29 cellular contexts compared by ENCODE assay signal in the genomic region with DNA sequence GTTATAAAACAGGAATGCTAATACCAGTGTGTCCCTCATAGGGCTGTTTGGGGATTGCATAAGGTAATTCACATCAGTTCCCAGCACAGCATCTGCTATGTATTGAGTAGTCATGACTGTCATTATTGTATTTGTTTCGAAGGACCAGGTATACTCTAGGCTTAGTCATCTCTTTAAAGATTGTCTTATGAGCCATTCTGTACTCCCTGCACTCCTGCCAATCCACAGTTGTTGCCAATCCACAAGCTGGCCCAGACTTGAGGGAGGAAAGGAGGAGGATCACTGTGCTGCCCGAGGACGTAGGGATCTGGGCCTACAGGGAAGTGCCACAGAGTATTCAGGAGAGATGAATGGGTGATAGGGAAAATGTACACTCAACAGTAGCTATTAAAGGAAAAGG.
A peak's percentile ranks its signal among the peaks of the same experiment; 100 is the strongest.
DNase-seq lines count a peak whose midpoint lies in the region; ATAC-seq, FAIRE-seq and TF ChIP-seq lines count a peak whose summit lies in the region.
"Had no signal": no experiment of that assay in that cellular context is flagged by ENCODE, and none has a peak within 500 bp of the region (broad histone marks: within the 10 kb centered on the region; RNA-seq: fewer than 3 reads in every experiment).

No MANE protein-coding gene starts in this region.

- H3K9ac ChIP-seq in HepG2 (ENCODE audit: insufficient read depth, low read depth, low read length) = no peak overlapping the region
- no peak overlapping the region for H3K9ac ChIP-seq in mammary epithelial cell (ENCODE audit: insufficient read depth, low read length)

- H3K4me3 ChIP-seq in HepG2 (replicated peaks in 1 of 3; ENCODE audit: insufficient read depth in 1 of 3, low read depth in 2 of 3, low read length in 3 of 3) (no peak overlapping the region), right lobe of liver (no peak overlapping the region), mammary epithelial cell (replicated peaks in 1 of 3; ENCODE audit: insufficient read depth in 1 of 3, low read depth in 2 of 3, low read length in 3 of 3) (no peak overlapping the region)
- H3K4me3 ChIP-seq: body of pancreas, heart left ventricle, right atrium auricular region, suprapubic skin had no signal

- no peaks in the 10 kb centered on the region for H3K4me1 Mint-ChIP-seq in activated T-helper 1 cell treated with anti-CD3 and anti-CD28 coated beads, Interleukin-12 subunit alpha, Interleukin-12 subunit beta, Interleukin-2, Interleukin-4 antibody, amounts not matched to agents 30 ng/mL and 10 ng/mL and 1 ng/mL, durations not matched to agents 14 hours and 24 hours and 36 hours (ENCODE audit: low read depth)
- H3K4me1 Mint-ChIP-seq: B cell; stimulated activated memory B cell treated with anti-CD40 and anti-IgM and Interleukin-4, amounts not matched to agents 10 μg/mL and 1 μg/mL and 100 μg/mL, for 72 hours had no signal

- H3K27ac ChIP-seq in HepG2 (ENCODE audit: extremely low read length, insufficient read depth, low read length) = no peak overlapping the region
- no peak overlapping the region for H3K27ac ChIP-seq in right lobe of liver
- peak overlapping the region; percentile 2 for H3K27ac ChIP-seq in mammary epithelial cell (ENCODE audit: insufficient read depth, low read depth, low read length)
- H3K27ac ChIP-seq in foreskin keratinocyte = no peak overlapping the region
- H3K27ac ChIP-seq: body of pancreas, heart left ventricle, right atrium auricular region, suprapubic skin had no signal

- H2AFZ ChIP-seq in HepG2 (ENCODE audit: low read length) (no peak overlapping the region), mammary epithelial cell (ENCODE audit: low read depth, low read length) (no peak overlapping the region)

- FAIRE-seq in HepG2 (lab: Jason Lieb, UNC) = no peak
- FAIRE-seq: GM18507 had no signal

- intact Hi-C loops in HepG2 (cut with micrococcal nuclease; ENCODE audit: unreplicated experiment) = no loop called here
- intact Hi-C loops in right lobe of liver (cut with DNase I) = no loop called here
- intact Hi-C loops in mammary epithelial cell (cut with micrococcal nuclease) = no loop called here
- intact Hi-C loops in activated T-helper 1 cell treated with anti-CD3 and anti-CD28 coated beads, Interleukin-12 subunit alpha, Interleukin-12 subunit beta, Interleukin-2, Interleukin-4 antibody, amounts not matched to agents 30 ng/mL and 10 ng/mL and 1 ng/mL, durations not matched to agents 14 hours and 24 hours and 36 hours (cut with micrococcal nuclease) = no loop called here

- H3K27me3 ChIP-seq in HepG2 (ENCODE audit: control insufficient read depth in 1 of 2, insufficient read depth in 2 of 2, low read length in 2 of 2) = no peaks in the 10 kb centered on the region
- H3K27me3 ChIP-seq in right lobe of liver = no peaks in the 10 kb centered on the region
- no peaks in the 10 kb centered on the region for H3K27me3 ChIP-seq in mammary epithelial cell (ENCODE audit: insufficient read depth, low read length)
- H3K27me3 ChIP-seq in foreskin keratinocyte = no peaks in the 10 kb centered on the region
- H3K27me3 ChIP-seq: body of pancreas, heart left ventricle, right atrium auricular region, suprapubic skin had no signal

- TF ChIP-seq EP300 in HepG2 (IDR thresholded peaks at IDR 0.05; ENCODE audit: low read depth in 2 of 2, low read length in 2 of 2) = no peak
- no peak for TF ChIP-seq EP300 in HepG2 (CRISPR knock-in tag; IDR thresholded peaks at IDR 0.05; ENCODE audit: borderline replicate concordance)

- H3K36me3 ChIP-seq in HepG2 (replicated peaks in 1 of 2; ENCODE audit: control insufficient read depth in 1 of 2, insufficient read depth in 2 of 2, low read length in 2 of 2) (peaks cover 0 to 13% of the 10 kb centered on the region in 2 experiments; a peak in 2 of 5 replicates), right lobe of liver (no peaks in the 10 kb centered on the region), mammary epithelial cell (ENCODE audit: insufficient read depth, low read length) (no peaks in the 10 kb centered on the region)
- H3K36me3 ChIP-seq: suprapubic skin had no signal

- TF ChIP-seq POLR2A in HepG2 (IDR thresholded peaks at IDR 0.05; ENCODE audit: insufficient read depth in 1 of 2, low read depth in 2 of 2, low read length in 2 of 2) = no peak
- no peak for TF ChIP-seq POLR2A in right lobe of liver (IDR thresholded peaks at IDR 0.05)

- POLR2A ChIA-PET in HepG2 (lab: Yijun Ruan, JAX) = no interaction called here

- H3K4me1 ChIP-seq in HepG2 (ENCODE audit: insufficient read depth, low read length) = peaks cover under 1% of the 10 kb centered on the region; the same call in 1 of the 2 replicates
- no peaks in the 10 kb centered on the region for H3K4me1 ChIP-seq in right lobe of liver
- H3K4me1 ChIP-seq in mammary epithelial cell (ENCODE audit: insufficient read depth, low read length) = peaks cover 19% of the 10 kb centered on the region
- H3K4me1 ChIP-seq in foreskin keratinocyte = peaks cover 18% of the 10 kb centered on the region
- H3K4me1 ChIP-seq: body of pancreas, right atrium auricular region had no signal

- no peak overlapping the region for H3K4me2 ChIP-seq in HepG2 (ENCODE audit: low read depth, low read length)
- no peak overlapping the region for H3K4me2 ChIP-seq in mammary epithelial cell (ENCODE audit: insufficient read depth, low read depth, low read length)

- dilution Hi-C loops in mammary epithelial cell (cut with HindIII; ENCODE audit: low sequenced_read_pairs) = no loop called here

- H3K27me3 Mint-ChIP-seq in activated T-helper 1 cell treated with anti-CD3 and anti-CD28 coated beads, Interleukin-12 subunit alpha, Interleukin-12 subunit beta, Interleukin-2, Interleukin-4 antibody, amounts not matched to agents 30 ng/mL and 10 ng/mL and 1 ng/mL, durations not matched to agents 14 hours and 24 hours and 36 hours (ENCODE audit: insufficient read depth) = no peaks in the 10 kb centered on the region
- H3K27me3 Mint-ChIP-seq: activated CD4-positive, alpha-beta memory T cell treated with anti-CD3 and anti-CD28 coated beads for 36 hours; activated naive CD8-positive, alpha-beta T cell treated with anti-CD3 and anti-CD28 coated beads for 36 hours; B cell; effector memory CD8-positive, alpha-beta T cell; naive thymus-derived CD8-positive, alpha-beta T cell; stimulated activated memory B cell treated with anti-CD40 and anti-IgM and Interleukin-4, amounts not matched to agents 10 μg/mL and 1 μg/mL and 100 μg/mL, for 72 hours had no signal

- H3K9me3 ChIP-seq in HepG2 (ENCODE audit: low read length) = no peaks in the 10 kb centered on the region
- no peaks in the 10 kb centered on the region for H3K9me3 ChIP-seq in right lobe of liver
- H3K9me3 ChIP-seq in mammary epithelial cell (replicated peaks; ENCODE audit: insufficient read depth, low read length) = no peaks in the 10 kb centered on the region
- H3K9me3 ChIP-seq: body of pancreas, right atrium auricular region, suprapubic skin had no signal

- H3K4me3 Mint-ChIP-seq in activated T-helper 1 cell treated with anti-CD3 and anti-CD28 coated beads, Interleukin-12 subunit alpha, Interleukin-12 subunit beta, Interleukin-2, Interleukin-4 antibody, amounts not matched to agents 30 ng/mL and 10 ng/mL and 1 ng/mL, durations not matched to agents 14 hours and 24 hours and 36 hours = no peak overlapping the region
- H3K4me3 Mint-ChIP-seq: activated CD4-positive, alpha-beta memory T cell treated with anti-CD3 and anti-CD28 coated beads for 36 hours; activated naive CD8-positive, alpha-beta T cell treated with anti-CD3 and anti-CD28 coated beads for 36 hours; B cell; effector memory CD8-positive, alpha-beta T cell; naive thymus-derived CD8-positive, alpha-beta T cell; stimulated activated memory B cell treated with anti-CD40 and anti-IgM and Interleukin-4, amounts not matched to agents 10 μg/mL and 1 μg/mL and 100 μg/mL, for 72 hours had no signal

- CTCF ChIA-PET in HepG2 (lab: Yijun Ruan, JAX; ENCODE audit: low intra/inter-chr PET ratio, low total read pairs) = no interaction called here
- CTCF ChIA-PET in mammary epithelial cell (lab: Charles Lee; ENCODE audit: low non-redundant PET) = no interaction called here

- no peak for TF ChIP-seq RAD21 in HepG2 (CRISPR knock-in tag; IDR thresholded peaks at IDR 0.05)

- H4K20me1 ChIP-seq in HepG2 (ENCODE audit: insufficient read depth, low read length) = no peaks in the 10 kb centered on the region
- no peaks in the 10 kb centered on the region for H4K20me1 ChIP-seq in mammary epithelial cell (ENCODE audit: insufficient read depth, low read length)

- 98% methylated on average over 3 of the region's 3 CpGs for WGBS in HepG2 (ENCODE audit: low lambda C conversion rate)
- WGBS in right lobe of liver (ENCODE audit: insufficient coverage, low coverage, low lambda C conversion rate, missing lambda C conversion rate) = 79% methylated on average over 3 of the region's 3 CpGs
- WGBS in mammary epithelial cell (ENCODE audit: low coverage, missing lambda C conversion rate) = 0% methylated on average over 3 of the region's 3 CpGs

- H3K79me2 ChIP-seq in HepG2 (ENCODE audit: insufficient read depth, low read length) = no peaks in the 10 kb centered on the region
- no peaks in the 10 kb centered on the region for H3K79me2 ChIP-seq in mammary epithelial cell (ENCODE audit: insufficient read depth, low read length)

- DNase-seq in HepG2 (ENCODE audit: low spot score) (no peak), right lobe of liver (no peak), mammary epithelial cell (peak; percentile 90), foreskin keratinocyte (peak; percentile 77 to 90), superior temporal gyrus (ENCODE audit: extremely low spot score) (peak; percentile 4), medulla oblongata (ENCODE audit: extremely low spot score) (no peak)
- no peak for DNase-seq in activated T-helper 1 cell treated with anti-CD3 and anti-CD28 coated beads, Interleukin-12 subunit alpha, Interleukin-12 subunit beta, Interleukin-2, Interleukin-4 antibody, amounts not matched to agents 30 ng/mL and 10 ng/mL and 1 ng/mL, durations not matched to agents 14 hours and 24 hours and 36 hours (ENCODE audit: low spot score)
- DNase-seq in activated CD4-positive, alpha-beta T cell treated with anti-CD3 and anti-CD28 coated beads for 4 hours = no peak
- DNase-seq: activated CD4-positive, alpha-beta memory T cell treated with anti-CD3 and anti-CD28 coated beads for 36 hours; activated CD8-positive, alpha-beta memory T cell treated with anti-CD3 and anti-CD28 coated beads, Interleukin-2, amount 50 U/mL, for 48 hours; activated naive CD8-positive, alpha-beta T cell treated with anti-CD3 and anti-CD28 coated beads for 36 hours; body of pancreas; DMS53; effector memory CD8-positive, alpha-beta T cell; GDM1; GOT3; heart left ventricle; left cardiac atrium; naive thymus-derived CD8-positive, alpha-beta T cell; NCI-H1105; NCI-H1930; NCI-H345; SHP77; stimulated activated CD4-positive, alpha-beta T cell treated with anti-CD3 and anti-CD28 coated beads, Interleukin-4, amount 100 ng/mL, for 1 hour had no signal

- in situ Hi-C loops in HepG2 (cut with HindIII; ENCODE audit: extremely low pct_ligation_motif_present, low pct_unique_long_range_greater_than_20kb) = no loop called here
- in situ Hi-C loops in mammary epithelial cell (cut with MboI; ENCODE audit: low sequenced_read_pairs in 2 of 2) = no loop called here

- H3K9me3 Mint-ChIP-seq in activated T-helper 1 cell treated with anti-CD3 and anti-CD28 coated beads, Interleukin-12 subunit alpha, Interleukin-12 subunit beta, Interleukin-2, Interleukin-4 antibody, amounts not matched to agents 30 ng/mL and 10 ng/mL and 1 ng/mL, durations not matched to agents 14 hours and 24 hours and 36 hours = no peaks in the 10 kb centered on the region
- H3K9me3 Mint-ChIP-seq: activated CD4-positive, alpha-beta memory T cell treated with anti-CD3 and anti-CD28 coated beads for 36 hours; effector memory CD8-positive, alpha-beta T cell; naive thymus-derived CD8-positive, alpha-beta T cell; stimulated activated memory B cell treated with anti-CD40 and anti-IgM and Interleukin-4, amounts not matched to agents 10 μg/mL and 1 μg/mL and 100 μg/mL, for 72 hours had no signal

- no TSS peak for BruUV-seq in HepG2 (replicated peaks; lab: Mats Ljungman, UMichigan)
- no TSS peak for BruUV-seq in mammary epithelial cell (replicated peaks; lab: Mats Ljungman, UMichigan)

- no peak overlapping the region for H3K27ac Mint-ChIP-seq in activated T-helper 1 cell treated with anti-CD3 and anti-CD28 coated beads, Interleukin-12 subunit alpha, Interleukin-12 subunit beta, Interleukin-2, Interleukin-4 antibody, amounts not matched to agents 30 ng/mL and 10 ng/mL and 1 ng/mL, durations not matched to agents 14 hours and 24 hours and 36 hours
- H3K27ac Mint-ChIP-seq: activated CD4-positive, alpha-beta memory T cell treated with anti-CD3 and anti-CD28 coated beads for 36 hours; activated naive CD8-positive, alpha-beta T cell treated with anti-CD3 and anti-CD28 coated beads for 36 hours; B cell; effector memory CD8-positive, alpha-beta T cell; naive thymus-derived CD8-positive, alpha-beta T cell; stimulated activated memory B cell treated with anti-CD40 and anti-IgM and Interleukin-4, amounts not matched to agents 10 μg/mL and 1 μg/mL and 100 μg/mL, for 72 hours had no signal

- ATAC-seq in HepG2 (peak; percentile 38; the same call in 2 of the 3 replicates), right lobe of liver (no peak), foreskin keratinocyte (peak; percentile 97)
- ATAC-seq: body of pancreas; effector memory CD8-positive, alpha-beta T cell; naive thymus-derived CD8-positive, alpha-beta T cell; stimulated activated memory B cell treated with anti-CD40 and anti-IgM and Interleukin-4, amounts not matched to agents 10 μg/mL and 1 μg/mL and 100 μg/mL, for 72 hours had no signal

- no peak for TF ChIP-seq CTCF in HepG2 (CRISPR knock-in tag; IDR thresholded peaks at IDR 0.05)
- no peak for TF ChIP-seq CTCF in right lobe of liver (IDR thresholded peaks at IDR 0.05)
- TF ChIP-seq CTCF in mammary epithelial cell (conservative IDR thresholded peaks at IDR 0.05 in 1 of 2, IDR thresholded peaks at IDR 0.05 in 1 of 2; ENCODE audit: extremely low read depth in 1 of 2, insufficient read depth in 1 of 2, low read depth in 1 of 2, low read length in 2 of 2) = no peak
- TF ChIP-seq CTCF in foreskin keratinocyte (conservative IDR thresholded peaks at IDR 0.05) = no peak

- H3K36me3 Mint-ChIP-seq in activated T-helper 1 cell treated with anti-CD3 and anti-CD28 coated beads, Interleukin-12 subunit alpha, Interleukin-12 subunit beta, Interleukin-2, Interleukin-4 antibody, amounts not matched to agents 30 ng/mL and 10 ng/mL and 1 ng/mL, durations not matched to agents 14 hours and 24 hours and 36 hours (ENCODE audit: low read depth) = no peaks in the 10 kb centered on the region

Comparison
In these comparisons a context has a peak if more than half of its experiments do, and no peak if none do; other contexts are left out.
1. ATAC-seq: peak in HepG2 (single experiment) and foreskin keratinocyte (single experiment); none in right lobe of liver (0 of 4).
2. DNase-seq: peak in mammary epithelial cell (single experiment), foreskin keratinocyte (2 of 2) and superior temporal gyrus (single experiment); none in HepG2 (single experiment), right lobe of liver (0 of 3), activated T-helper 1 cell treated with anti-CD3 and anti-CD28 coated beads, Interleukin-12 subunit alpha, Interleukin-12 subunit beta, Interleukin-2, Interleukin-4 antibody, amounts not matched to agents 30 ng/mL and 10 ng/mL and 1 ng/mL, durations not matched to agents 14 hours and 24 hours and 36 hours (single experiment), medulla oblongata (single experiment) and activated CD4-positive, alpha-beta T cell treated with anti-CD3 and anti-CD28 coated beads for 4 hours (0 of 2).